ENCODE assay signal across 29 cellular contexts in genomic region chr9:82988488-82988887, GRCh38.
"Had no signal": no experiment of that assay in that cellular context is flagged by ENCODE, and none has a peak within 500 bp of the region (broad histone marks: within the 10 kb centered on the region; RNA-seq: fewer than 3 reads in every experiment).

No MANE protein-coding gene starts in this region.

- H3K36me3 ChIP-seq: heart right ventricle, left lung, ovary, spleen, tibial artery had no signal

- H3K4me1 Mint-ChIP-seq: nephron progenitor cell; stimulated activated memory B cell treated with anti-CD40 and anti-IgM and Interleukin-4, amounts not matched to agents 10 μg/mL and 1 μg/mL and 100 μg/mL, for 72 hours had no signal

- H3K9me3 ChIP-seq: esophagus squamous epithelium, heart right ventricle, left lung, ovary, spleen, testis, tibial artery had no signal

- H3K27me3 Mint-ChIP-seq: dendritic cell treated with granulocyte-macrophage colony-stimulating factor and Interleukin-4, amounts not matched to agents 40 ng/mL and 50 ng/mL, for 4 days; stimulated activated memory B cell treated with anti-CD40 and anti-IgM and Interleukin-4, amounts not matched to agents 10 μg/mL and 1 μg/mL and 100 μg/mL, for 72 hours; type B pancreatic cell had no signal

- H3K4me1 ChIP-seq: esophagus squamous epithelium, left lung, testis, tibial artery had no signal

- H3K36me3 Mint-ChIP-seq: naive thymus-derived CD4-positive, alpha-beta T cell; stimulated activated memory B cell treated with anti-CD40 and anti-IgM and Interleukin-4, amounts not matched to agents 10 μg/mL and 1 μg/mL and 100 μg/mL, for 72 hours had no signal

- H3K27me3 ChIP-seq: esophagus squamous epithelium, heart right ventricle, left lung, ovary, testis, tibial artery had no signal

- DNase-seq: effector CD8-positive, alpha-beta T cell; esophagus squamous epithelium; foreskin melanocyte; glutamatergic neuron; heart right ventricle; hippocampal formation; left cardiac atrium; left lung; mesenchymal stem cell; midbrain; naive thymus-derived CD4-positive, alpha-beta T cell; nephron progenitor cell; occipital lobe; ovary; posterior cingulate gyrus; retina; spleen; stimulated activated CD4-positive, alpha-beta T cell treated with anti-CD3 and anti-CD28 coated beads, Interleukin-4, amount 100 ng/mL, for 4 hours; stimulated activated naive CD8-positive, alpha-beta T cell treated with anti-CD3 and anti-CD28 coated beads, Interleukin-15, Interleukin-2, amounts not matched to agents 100 U/mL and 50 U/mL, for 24 hours; substantia nigra; testis; tibial artery had no signal

- FAIRE-seq: colon, endothelial cell of umbilical vein, islet of Langerhans had no signal

- H3K27ac ChIP-seq: esophagus squamous epithelium, heart right ventricle, left lung, ovary, skin epidermis, spleen, testis, tibial artery had no signal

- ATAC-seq: heart right ventricle; left cardiac atrium; left lung; naive thymus-derived CD4-positive, alpha-beta T cell; stimulated activated memory B cell treated with anti-CD40 and anti-IgM and Interleukin-4, amounts not matched to agents 10 μg/mL and 1 μg/mL and 100 μg/mL, for 72 hours; stimulated activated naive CD8-positive, alpha-beta T cell treated with anti-CD3 and anti-CD28 coated beads, Interleukin-15, Interleukin-2, amounts not matched to agents 100 U/mL and 50 U/mL, for 24 hours had no signal

- H3K4me3 Mint-ChIP-seq: dendritic cell treated with granulocyte-macrophage colony-stimulating factor and Interleukin-4, amounts not matched to agents 40 ng/mL and 50 ng/mL, for 4 days; naive thymus-derived CD4-positive, alpha-beta T cell; nephron progenitor cell; stimulated activated memory B cell treated with anti-CD40 and anti-IgM and Interleukin-4, amounts not matched to agents 10 μg/mL and 1 μg/mL and 100 μg/mL, for 72 hours; type B pancreatic cell had no signal

- H3K4me3 ChIP-seq: esophagus squamous epithelium, heart right ventricle, left lung, ovary, skin epidermis, spleen, testis, tibial artery had no signal

- H3K27ac Mint-ChIP-seq: dendritic cell treated with granulocyte-macrophage colony-stimulating factor and Interleukin-4, amounts not matched to agents 40 ng/mL and 50 ng/mL, for 4 days; naive thymus-derived CD4-positive, alpha-beta T cell; nephron progenitor cell; stimulated activated memory B cell treated with anti-CD40 and anti-IgM and Interleukin-4, amounts not matched to agents 10 μg/mL and 1 μg/mL and 100 μg/mL, for 72 hours; type B pancreatic cell had no signal

- H3K9me3 Mint-ChIP-seq: nephron progenitor cell, type B pancreatic cell had no signal
